Comparison of ENCODE assay signal across 19 cellular contexts in genomic region chr10:71320592-71320991, GRCh38. TPM values are rescaled to one million over a fixed set of nuclear protein-coding genes. Genes with fewer than 3 reads are reported as not detected.
A peak's percentile ranks its signal among the peaks of the same experiment; 100 is the strongest.
DNase-seq lines count a peak whose midpoint lies in the region; ATAC-seq and TF ChIP-seq lines count a peak whose summit lies in the region.
"Had no signal": no experiment of that assay in that cellular context is flagged by ENCODE, and none has a peak within 500 bp of the region (broad histone marks: within the 10 kb centered on the region; RNA-seq: fewer than 3 reads in every experiment).

No MANE protein-coding gene starts in this region.

- DNase-seq in Calu3 = no peak
- no peak for DNase-seq in activated T-helper 1 cell treated with anti-CD3 and anti-CD28 coated beads, Interleukin-12 subunit alpha, Interleukin-12 subunit beta, Interleukin-2, Interleukin-4 antibody, amounts not matched to agents 30 ng/mL and 10 ng/mL and 1 ng/mL, durations not matched to agents 14 hours and 24 hours and 36 hours (ENCODE audit: low spot score)
- DNase-seq in naive B cell = no peak
- DNase-seq in lower lobe of right lung = no peak
- DNase-seq: activated naive CD4-positive, alpha-beta T cell treated with anti-CD3 and anti-CD28 coated beads, Interleukin-2, amount 50 U/mL, for 16 hours; C1 segment of cervical spinal cord; effector CD8-positive, alpha-beta T cell; hippocampal formation; IMR-90; NCI-H2029; NCI-H510A treated with DMSO at 0.1 percent for 48 hours had no signal

- peak overlapping the region; percentile 86 for H3K4me3 Mint-ChIP-seq in Calu3 (ENCODE audit: low read depth, unreplicated experiment)
- H3K4me3 Mint-ChIP-seq in activated T-helper 1 cell treated with anti-CD3 and anti-CD28 coated beads, Interleukin-12 subunit alpha, Interleukin-12 subunit beta, Interleukin-2, Interleukin-4 antibody, amounts not matched to agents 30 ng/mL and 10 ng/mL and 1 ng/mL, durations not matched to agents 14 hours and 24 hours and 36 hours = peak overlapping the region; percentile 96
- H3K4me3 Mint-ChIP-seq in naive B cell = peak overlapping the region in 6 of 8 donors; percentile 88 to 100 (median 97)

- H3K36me3 Mint-ChIP-seq in Calu3 (ENCODE audit: insufficient read depth, unreplicated experiment) (peaks cover 16% of the 10 kb centered on the region), naive B cell (peaks cover 12 to 14% of the 10 kb centered on the region in 2 donors)
- H3K36me3 Mint-ChIP-seq in activated T-helper 1 cell treated with anti-CD3 and anti-CD28 coated beads, Interleukin-12 subunit alpha, Interleukin-12 subunit beta, Interleukin-2, Interleukin-4 antibody, amounts not matched to agents 30 ng/mL and 10 ng/mL and 1 ng/mL, durations not matched to agents 14 hours and 24 hours and 36 hours (ENCODE audit: low read depth) = peaks cover 6% of the 10 kb centered on the region

- no peaks in the 10 kb centered on the region for H3K27me3 ChIP-seq in BLaER1 treated with 17β-estradiol and CSF1 and Interleukin-3, amounts not matched to agents 10 nM and 100 nM
- no peaks in the 10 kb centered on the region for H3K27me3 ChIP-seq in lower lobe of right lung (ENCODE audit: low read depth)
- H3K27me3 ChIP-seq: breast epithelium, pancreas, thyroid gland had no signal

- no TSS peak for BruUV-seq in Calu3 (replicated peaks; lab: Mats Ljungman, UMichigan)

- H3K36me3 ChIP-seq in BLaER1 treated with 17β-estradiol and CSF1 and Interleukin-3, amounts not matched to agents 10 nM and 100 nM = peaks cover 30 to 36% (median 32%) of the 10 kb centered on the region in 11 experiments
- H3K36me3 ChIP-seq in lower lobe of right lung = peaks cover 29% of the 10 kb centered on the region
- H3K36me3 ChIP-seq: breast epithelium, pancreas had no signal

- H3K9ac ChIP-seq in BLaER1 treated with 17β-estradiol and CSF1 and Interleukin-3, amounts not matched to agents 10 nM and 100 nM = peak overlapping the region in 7 of 11 experiments; percentile 86 to 96 (median 94); a peak in 13 of 22 replicates

- H3K27ac ChIP-seq in BLaER1 treated with 17β-estradiol and CSF1 and Interleukin-3, amounts not matched to agents 10 nM and 100 nM = peak overlapping the region in 1 of 11 experiments; percentile 92; a peak in 1 of 22 replicates
- no peak overlapping the region for H3K27ac ChIP-seq in lower lobe of right lung
- H3K27ac ChIP-seq: pancreas, SK-N-MC had no signal

- H3K4me1 ChIP-seq in BLaER1 treated with 17β-estradiol and CSF1 and Interleukin-3, amounts not matched to agents 10 nM and 100 nM = peaks cover 34 to 66% (median 56%) of the 10 kb centered on the region in 10 experiments
- peaks cover 28% of the 10 kb centered on the region for H3K4me1 ChIP-seq in lower lobe of right lung

- CTCF ChIA-PET in Calu3 (lab: Charles Lee) = interaction anchor here (1.3 to 2.3 kb wide), 10 partner anchors 11 to 252 kb away, joined by 3 to 27 read pairs (median 4); no protein-coding TSS in a partner anchor

- H3K4me1 Mint-ChIP-seq in Calu3 (ENCODE audit: low read depth, unreplicated experiment) (no peaks in the 10 kb centered on the region), naive B cell (peaks cover 17 to 24% (median 18%) of the 10 kb centered on the region in 3 donors)
- peaks cover 21% of the 10 kb centered on the region for H3K4me1 Mint-ChIP-seq in activated T-helper 1 cell treated with anti-CD3 and anti-CD28 coated beads, Interleukin-12 subunit alpha, Interleukin-12 subunit beta, Interleukin-2, Interleukin-4 antibody, amounts not matched to agents 30 ng/mL and 10 ng/mL and 1 ng/mL, durations not matched to agents 14 hours and 24 hours and 36 hours (ENCODE audit: low read depth)

- H3K9me3 Mint-ChIP-seq in Calu3 (ENCODE audit: low read depth, unreplicated experiment) (no peaks in the 10 kb centered on the region), naive B cell (no peaks in the 10 kb centered on the region)
- H3K9me3 Mint-ChIP-seq in activated T-helper 1 cell treated with anti-CD3 and anti-CD28 coated beads, Interleukin-12 subunit alpha, Interleukin-12 subunit beta, Interleukin-2, Interleukin-4 antibody, amounts not matched to agents 30 ng/mL and 10 ng/mL and 1 ng/mL, durations not matched to agents 14 hours and 24 hours and 36 hours = no peaks in the 10 kb centered on the region

- peaks cover 0 to 21% (median 12%) of the 10 kb centered on the region in 11 experiments; a peak in 8 of 22 replicates for H4K20me1 ChIP-seq in BLaER1 treated with 17β-estradiol and CSF1 and Interleukin-3, amounts not matched to agents 10 nM and 100 nM

- H3K4me3 ChIP-seq in BLaER1 treated with 17β-estradiol and CSF1 and Interleukin-3, amounts not matched to agents 10 nM and 100 nM = peak overlapping the region in 2 of 10 experiments; percentile 83 to 91; a peak in 4 of 20 replicates
- no peak overlapping the region for H3K4me3 ChIP-seq in lower lobe of right lung

- H3K27me3 Mint-ChIP-seq in Calu3 (ENCODE audit: unreplicated experiment) = no peaks in the 10 kb centered on the region
- H3K27me3 Mint-ChIP-seq in activated T-helper 1 cell treated with anti-CD3 and anti-CD28 coated beads, Interleukin-12 subunit alpha, Interleukin-12 subunit beta, Interleukin-2, Interleukin-4 antibody, amounts not matched to agents 30 ng/mL and 10 ng/mL and 1 ng/mL, durations not matched to agents 14 hours and 24 hours and 36 hours (ENCODE audit: insufficient read depth) = peaks cover under 1% of the 10 kb centered on the region
- H3K27me3 Mint-ChIP-seq in naive B cell = peaks cover 0 to 2% (median 0%) of the 10 kb centered on the region in 3 donors

- H3K4me2 ChIP-seq in BLaER1 treated with 17β-estradiol and CSF1 and Interleukin-3, amounts not matched to agents 10 nM and 100 nM = peak overlapping the region; percentile 79 to 97 (median 93)

- ATAC-seq in naive B cell (ENCODE audit: low read depth in 2 of 2) (no peak), lower lobe of right lung (no peak), HG03457 (IDR thresholded peaks at IDR 0.05; ENCODE audit: unreplicated experiment) (no peak), GM19395 (IDR thresholded peaks at IDR 0.05; ENCODE audit: unreplicated experiment) (no peak), esophagus mucosa (no peak)
- ATAC-seq: pancreas had no signal

- no peak overlapping the region for H3K27ac Mint-ChIP-seq in Calu3 (ENCODE audit: unreplicated experiment)
- no peak overlapping the region for H3K27ac Mint-ChIP-seq in activated T-helper 1 cell treated with anti-CD3 and anti-CD28 coated beads, Interleukin-12 subunit alpha, Interleukin-12 subunit beta, Interleukin-2, Interleukin-4 antibody, amounts not matched to agents 30 ng/mL and 10 ng/mL and 1 ng/mL, durations not matched to agents 14 hours and 24 hours and 36 hours
- H3K27ac Mint-ChIP-seq in naive B cell = no peak overlapping the region

- no peak for TF ChIP-seq CTCF in Calu3 (IDR thresholded peaks at IDR 0.05; ENCODE audit: unreplicated experiment)
- no peak for TF ChIP-seq CTCF in lower lobe of right lung (IDR thresholded peaks at IDR 0.05)

- H3K9me3 ChIP-seq in BLaER1 treated with 17β-estradiol and CSF1 and Interleukin-3, amounts not matched to agents 10 nM and 100 nM (replicated peaks in 1 of 11) = no peaks in the 10 kb centered on the region
- no peaks in the 10 kb centered on the region for H3K9me3 ChIP-seq in lower lobe of right lung
- H3K9me3 ChIP-seq: breast epithelium, pancreas, thyroid gland had no signal

- intact Hi-C loops in Calu3 (cut with micrococcal nuclease; ENCODE audit: unreplicated experiment) (no loop called here), lower lobe of right lung (cut with DNase I) (no loop called here)
- intact Hi-C loops in activated T-helper 1 cell treated with anti-CD3 and anti-CD28 coated beads, Interleukin-12 subunit alpha, Interleukin-12 subunit beta, Interleukin-2, Interleukin-4 antibody, amounts not matched to agents 30 ng/mL and 10 ng/mL and 1 ng/mL, durations not matched to agents 14 hours and 24 hours and 36 hours (cut with micrococcal nuclease) = no loop called here

RNA-seq across cellular contexts. Expression of gene SLC29A3, which starts 1.5 kb away (rescaled TPM):
- total RNA-seq in Calu3 (2022) = 5.9 and 7.7 TPM in 2 replicates
- 6.6 and 6.8 TPM in 2 replicates for total RNA-seq in activated T-helper 1 cell treated with anti-CD3 and anti-CD28 coated beads, Interleukin-12 subunit alpha, Interleukin-12 subunit beta, Interleukin-2, Interleukin-4 antibody, amounts not matched to agents 30 ng/mL and 10 ng/mL and 1 ng/mL, durations not matched to agents 14 hours and 24 hours and 36 hours
- polyA plus RNA-seq in naive B cell (ENCODE audit: low read depth in 6 of 6) = 10 to 100 TPM in 1 of 6 donors, 1 to 10 TPM in 5; 4.3 to 14.5 (median 5.4) TPM
- total RNA-seq in lower lobe of right lung = 13.2 TPM
- 0.92 TPM for total RNA-seq in esophagus mucosa
